9 cellular contexts compared by ENCODE assay signal in the genomic region with DNA sequence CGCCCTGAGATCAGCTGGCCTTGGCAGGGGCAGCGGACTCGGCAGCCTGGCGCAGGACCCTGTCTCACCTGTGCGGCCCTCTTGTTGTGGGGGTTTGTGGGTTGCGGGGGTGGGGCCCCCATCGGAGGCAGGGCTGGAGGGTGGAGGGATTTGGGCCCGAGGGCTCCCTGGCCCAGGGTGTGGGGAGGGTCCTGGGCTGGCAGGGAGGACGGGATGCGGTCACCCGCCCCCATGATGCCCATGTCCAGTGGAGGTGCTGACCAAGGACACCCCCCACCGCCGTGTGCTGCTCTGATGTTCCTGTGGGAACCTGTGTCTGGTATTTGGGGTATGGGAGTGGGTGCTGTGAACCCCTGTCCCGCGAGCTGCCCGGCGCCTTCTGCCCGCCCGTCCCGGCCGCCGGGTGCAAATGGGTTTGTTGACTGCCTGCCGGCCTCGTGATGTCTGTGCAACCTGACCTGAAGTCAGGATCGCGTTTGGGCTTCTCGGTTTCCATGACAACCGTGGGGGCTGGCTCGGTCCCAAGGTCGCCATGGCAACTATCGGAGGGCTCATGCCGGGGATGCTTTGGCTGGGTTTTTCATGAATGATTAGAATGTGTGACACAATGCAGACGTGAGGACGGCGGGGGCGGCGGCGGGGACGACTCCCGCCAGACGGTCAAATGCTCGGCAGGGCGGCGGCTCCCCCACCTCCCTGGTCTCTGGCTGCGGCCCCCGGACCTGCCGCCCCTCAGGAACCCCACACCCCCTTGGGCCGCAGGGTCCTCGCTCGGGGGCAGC. TPM values are rescaled to one million over a fixed set of nuclear protein-coding genes. Genes with fewer than 3 reads are reported as not detected.
DNase-seq lines count a peak whose midpoint lies in the region; ATAC-seq, FAIRE-seq and TF ChIP-seq lines count a peak whose summit lies in the region.
"Had no signal": no experiment of that assay in that cellular context is flagged by ENCODE, and none has a peak within 500 bp of the region (broad histone marks: within the 10 kb centered on the region; RNA-seq: fewer than 3 reads in every experiment).

No MANE protein-coding gene starts in this region.

- in situ Hi-C loops in GM13976 (cut with MboI; ENCODE audit: low sequenced_read_pairs, unreplicated experiment) = no loop called here

- TF ChIP-seq CTCF in pancreas (IDR thresholded peaks at IDR 0.05) = no peak
- no peak for TF ChIP-seq CTCF in GM13976 (IDR thresholded peaks at IDR 0.05; ENCODE audit: borderline replicate concordance, control extremely low read depth, extremely low read depth, insufficient read depth, missing control alignments)

- peak overlapping the region; percentile 90 to 98 (median 96) for H3K27ac ChIP-seq in pancreas
- H3K27ac ChIP-seq: BLaER1 had no signal

- DNase-seq in NCI-H146 (lab: John Stamatoyannopoulos, UW) (peak; percentile 51), NCI-H146 treated with DMSO at 0.1 percent for 48 hours (lab: John Stamatoyannopoulos, UW; ENCODE audit: unreplicated experiment) (no peak), head of caudate nucleus (peak; percentile 50 to 89 (median 77)), pancreas (peak; percentile 77 to 97 (median 94)), NCI-H2029 (lab: John Stamatoyannopoulos, UW) (no peak), GM13976 (ENCODE audit: low spot score) (no peak)
- DNase-seq in activated naive CD8-positive, alpha-beta T cell treated with anti-CD3 and anti-CD28 coated beads for 36 hours = no peak
- DNase-seq in stimulated activated CD4-positive, alpha-beta T cell treated with anti-CD3 and anti-CD28 coated beads, Interleukin-4, amount 100 ng/mL, for 1 hour = no peak

- H3K27me3 Mint-ChIP-seq in activated naive CD8-positive, alpha-beta T cell treated with anti-CD3 and anti-CD28 coated beads for 36 hours = no peaks in the 10 kb centered on the region

- peak overlapping the region; percentile 66 for H3K27ac Mint-ChIP-seq in activated naive CD8-positive, alpha-beta T cell treated with anti-CD3 and anti-CD28 coated beads for 36 hours

- H3K9me3 ChIP-seq in pancreas = no peaks in the 10 kb centered on the region
- H3K9me3 ChIP-seq: BLaER1 had no signal

- H3K27me3 ChIP-seq in pancreas = no peaks in the 10 kb centered on the region
- H3K27me3 ChIP-seq: BLaER1 had no signal

- intact Hi-C loops in head of caudate nucleus (cut with DNase I) (no loop called here), pancreas (cut with DNase I) (no loop called here)

- H3K4me1 ChIP-seq in pancreas = peaks cover 27 to 49% (median 37%) of the 10 kb centered on the region in 3 donors

- FAIRE-seq in pancreas (lab: Jason Lieb, UNC) = no peak

- H3K9me3 Mint-ChIP-seq in activated naive CD8-positive, alpha-beta T cell treated with anti-CD3 and anti-CD28 coated beads for 36 hours = no peaks in the 10 kb centered on the region

- H3K4me3 ChIP-seq in pancreas = peak overlapping the region in 3 of 4 donors; percentile 13 to 45 (median 44)
- H3K4me3 ChIP-seq: BLaER1 had no signal

- H3K36me3 ChIP-seq in pancreas = peaks cover 8 to 38% (median 17%) of the 10 kb centered on the region in 3 donors

- peaks cover 13% of the 10 kb centered on the region for H3K4me1 Mint-ChIP-seq in activated naive CD8-positive, alpha-beta T cell treated with anti-CD3 and anti-CD28 coated beads for 36 hours

- H3K4me3 Mint-ChIP-seq in activated naive CD8-positive, alpha-beta T cell treated with anti-CD3 and anti-CD28 coated beads for 36 hours = no peak overlapping the region

- 27 to 33% methylated on average over 43 to 50 of the region's 50 CpGs for WGBS in pancreas, 2 donors

- ATAC-seq in pancreas = peak; percentile 28 to 54 (median 36)

- peaks cover 3% of the 10 kb centered on the region for H3K36me3 Mint-ChIP-seq in activated naive CD8-positive, alpha-beta T cell treated with anti-CD3 and anti-CD28 coated beads for 36 hours

RNA-seq across cellular contexts. Expression of a gene that starts 7.3 kb away (rescaled TPM):
- total RNA-seq in activated naive CD8-positive, alpha-beta T cell treated with anti-CD3 and anti-CD28 coated beads for 36 hours = 10 to 100 TPM; 39.1 to 43.7 TPM
- total RNA-seq in pancreas = 10 to 100 TPM; 21.1 to 43.2 (median 23.4) TPM
- polyA plus RNA-seq in pancreas = 10 to 100 TPM; 42.6 to 71.2 TPM

RNA-seq across cellular contexts. Expression of a gene that starts 18.2 kb away (rescaled TPM):
- under 1 TPM; 0.14 to 0.22 TPM for total RNA-seq in activated naive CD8-positive, alpha-beta T cell treated with anti-CD3 and anti-CD28 coated beads for 36 hours
- 10 to 100 TPM; 15.2 to 27.5 (median 21.3) TPM for total RNA-seq in pancreas
- 10 to 100 TPM; 29.0 to 58.9 TPM for polyA plus RNA-seq in pancreas

RNA-seq across cellular contexts. Expression of a gene that starts 32.0 kb away (rescaled TPM):
- total RNA-seq in activated naive CD8-positive, alpha-beta T cell treated with anti-CD3 and anti-CD28 coated beads for 36 hours = 10 to 100 TPM; 55.1 to 57.0 TPM
- 10 to 100 TPM in 4 of 6 donors, 1 to 10 TPM in 2; 6.7 to 12.0 (median 11.0) TPM for total RNA-seq in pancreas
- polyA plus RNA-seq in pancreas = 10 to 100 TPM; 45.6 to 46.1 TPM

RNA-seq across cellular contexts. Expression of a gene that starts 33.6 kb away (rescaled TPM):
- 10 to 100 TPM; 88.9 to 94.1 TPM for total RNA-seq in activated naive CD8-positive, alpha-beta T cell treated with anti-CD3 and anti-CD28 coated beads for 36 hours
- 10 to 100 TPM; 45.0 to 73.2 (median 58.3) TPM for total RNA-seq in pancreas
- polyA plus RNA-seq in pancreas = 100 to 1,000 TPM in 1 of 2 donors, 10 to 100 TPM in 1; 92.7 to 166 TPM

Comparison
In these comparisons a context has a peak if more than half of its experiments do, and no peak if none do; other contexts are left out.
1. DNase-seq: peak in NCI-H146 (single experiment), head of caudate nucleus (42 of 42) and pancreas (6 of 6); none in NCI-H146 treated with DMSO at 0.1 percent for 48 hours (single experiment), activated naive CD8-positive, alpha-beta T cell treated with anti-CD3 and anti-CD28 coated beads for 36 hours (single experiment), stimulated activated CD4-positive, alpha-beta T cell treated with anti-CD3 and anti-CD28 coated beads, Interleukin-4, amount 100 ng/mL, for 1 hour (single experiment), NCI-H2029 (single experiment) and GM13976 (single experiment).
2. RNA of a gene that starts 18.2 kb away (total RNA-seq): 15.2 to 27.5 TPM in pancreas; 0.14 to 0.22 TPM in activated naive CD8-positive, alpha-beta T cell treated with anti-CD3 and anti-CD28 coated beads for 36 hours; every median in the first group is over 10 times any median in the second.
3. RNA of a gene that starts 32.0 kb away (total RNA-seq): 55.1 to 57.0 TPM in activated naive CD8-positive, alpha-beta T cell treated with anti-CD3 and anti-CD28 coated beads for 36 hours; 6.7 to 12.0 TPM in pancreas; every median in the first group is over 4 times any median in the second.